In the genomic region with DNA sequence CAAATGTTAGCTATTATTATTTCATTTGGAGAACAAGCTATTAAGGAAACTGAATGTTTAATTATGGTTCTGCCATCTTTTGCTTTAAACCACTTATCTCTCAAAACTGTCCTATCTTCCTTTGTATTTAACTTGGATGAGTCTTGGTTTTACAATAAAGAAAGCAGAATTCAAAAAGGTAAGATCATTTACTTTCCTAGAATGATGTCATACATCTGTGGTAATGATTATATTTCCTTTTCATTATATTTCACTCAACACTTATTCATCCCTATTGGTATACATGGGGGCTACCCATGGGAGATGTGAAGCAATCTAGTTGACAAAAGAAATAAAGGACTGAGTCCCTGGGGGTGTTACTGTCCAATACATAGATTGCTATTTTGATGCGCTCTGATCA, we compare ENCODE assay signal across 35 cellular contexts.
"Had no signal": no experiment of that assay in that cellular context is flagged by ENCODE, and none has a peak within 500 bp of the region (broad histone marks: within the 10 kb centered on the region; RNA-seq: fewer than 3 reads in every experiment).

No MANE protein-coding gene starts in this region.

- H3K9me3 Mint-ChIP-seq: activated B cell treated with CpG ODN at 0.5 μM for 24 hours; activated CD8-positive, alpha-beta T cell treated with anti-CD3 and anti-CD28 coated beads for 36 hours; activated naive CD4-positive, alpha-beta T cell treated with anti-CD3 and anti-CD28 coated beads for 36 hours; activated naive CD4-positive, alpha-beta T cell treated with anti-CD3 and anti-CD28 coated beads, Interleukin-2, amount 50 U/mL, for 24 hours; activated naive CD8-positive, alpha-beta T cell treated with anti-CD3 and anti-CD28 coated beads, Interleukin-2, amount 50 U/mL, for 24 hours; activated T-cell treated with anti-CD3 and anti-CD28 coated beads, Interleukin-2, amount 50 U/mL, for 4 hours; activated T-helper 2 cell treated with anti-CD3 and anti-CD28 coated beads, Interferon-gamma antibody, Interleukin-2, Interleukin-4, amounts not matched to agents 10 μg/mL and 5 μg/mL and 100 μg/mL, durations not matched to agents 14 hours and 24 hours and 36 hours; brain; effector memory CD8-positive, alpha-beta T cell; T-helper 2 cell treated with Interferon-gamma antibody and Interleukin-4, amounts not matched to agents 5 μg/mL and 100 μg/mL, for 36 hours had no signal

- H3K4me1 ChIP-seq: breast epithelium, foreskin keratinocyte had no signal

- H3K4me3 Mint-ChIP-seq: activated B cell treated with CpG ODN at 0.5 μM for 24 hours; activated CD8-positive, alpha-beta T cell treated with anti-CD3 and anti-CD28 coated beads for 36 hours; activated naive CD4-positive, alpha-beta T cell treated with anti-CD3 and anti-CD28 coated beads for 36 hours; activated naive CD4-positive, alpha-beta T cell treated with anti-CD3 and anti-CD28 coated beads, Interleukin-2, amount 50 U/mL, for 24 hours; activated naive CD8-positive, alpha-beta T cell treated with anti-CD3 and anti-CD28 coated beads for 36 hours; activated naive CD8-positive, alpha-beta T cell treated with anti-CD3 and anti-CD28 coated beads, Interleukin-2, amount 50 U/mL, for 24 hours; activated T-cell treated with anti-CD3 and anti-CD28 coated beads, Interleukin-2, amount 50 U/mL, for 4 hours; brain; effector memory CD8-positive, alpha-beta T cell; T-helper 17 cell; T-helper 2 cell treated with Interferon-gamma antibody and Interleukin-4, amounts not matched to agents 5 μg/mL and 100 μg/mL, for 36 hours had no signal

- H3K27ac ChIP-seq: adrenal gland, breast epithelium, esophagus muscularis mucosa, foreskin keratinocyte, gastrocnemius medialis, heart left ventricle, WERI-Rb-1 had no signal

- H3K4me3 ChIP-seq: adrenal gland, breast epithelium, esophagus muscularis mucosa, gastrocnemius medialis, heart left ventricle had no signal

- H3K36me3 Mint-ChIP-seq: brain had no signal

- H3K27ac Mint-ChIP-seq: activated CD8-positive, alpha-beta T cell treated with anti-CD3 and anti-CD28 coated beads for 36 hours; activated naive CD4-positive, alpha-beta T cell treated with anti-CD3 and anti-CD28 coated beads for 36 hours; activated naive CD4-positive, alpha-beta T cell treated with anti-CD3 and anti-CD28 coated beads, Interleukin-2, amount 50 U/mL, for 24 hours; activated naive CD8-positive, alpha-beta T cell treated with anti-CD3 and anti-CD28 coated beads for 36 hours; activated naive CD8-positive, alpha-beta T cell treated with anti-CD3 and anti-CD28 coated beads, Interleukin-2, amount 50 U/mL, for 24 hours; activated T-helper 2 cell treated with anti-CD3 and anti-CD28 coated beads, Interferon-gamma antibody, Interleukin-2, Interleukin-4, amounts not matched to agents 10 μg/mL and 5 μg/mL and 100 μg/mL, durations not matched to agents 14 hours and 24 hours and 36 hours; brain; T-helper 17 cell; T-helper 2 cell treated with Interferon-gamma antibody and Interleukin-4, amounts not matched to agents 5 μg/mL and 100 μg/mL, for 36 hours had no signal

- H3K36me3 ChIP-seq: adrenal gland, breast epithelium, esophagus muscularis mucosa, gastrocnemius medialis, heart left ventricle, WERI-Rb-1 had no signal

- DNase-seq: activated B cell treated with CpG ODN at 0.5 μM for 24 hours; activated CD4-positive, alpha-beta T cell treated with anti-CD3 and anti-CD28 coated beads for 48 hours; activated CD4-positive, alpha-beta T cell treated with anti-CD3 and anti-CD28 coated beads, Interleukin-2, amount 50 U/mL, for 1 hour; activated CD4-positive, alpha-beta T cell treated with anti-CD3 and anti-CD28 coated beads, Interleukin-2, amount 50 U/mL, for 48 hours; activated CD8-positive, alpha-beta memory T cell treated with anti-CD3 and anti-CD28 coated beads for 24 hours; activated CD8-positive, alpha-beta T cell treated with anti-CD3 and anti-CD28 coated beads for 36 hours; activated effector memory CD4-positive, alpha-beta T cell treated with anti-CD3 and anti-CD28 coated beads, Interleukin-2, amount 50 U/mL, for 16 hours; activated naive CD4-positive, alpha-beta T cell treated with anti-CD3 and anti-CD28 coated beads for 36 hours; activated naive CD8-positive, alpha-beta T cell treated with anti-CD3 and anti-CD28 coated beads for 36 hours; activated naive CD8-positive, alpha-beta T cell treated with anti-CD3 and anti-CD28 coated beads, Interleukin-2, amount 50 U/mL, for 24 hours; activated T-cell treated with anti-CD3 and anti-CD28 coated beads, Interleukin-2, amount 50 U/mL, for 4 hours; adrenal gland; amygdala; aorta; cortex of kidney; dermis blood vessel endothelial cell; effector CD4-positive, alpha-beta T cell; effector memory CD8-positive, alpha-beta T cell; erythroblast; foreskin keratinocyte; gastrocnemius medialis; glutamatergic neuron; heart left ventricle; T-helper 1 cell; T-helper 17 cell; T1000; WERI-Rb-1 had no signal

- ATAC-seq: activated CD4-positive, CD25-positive, alpha-beta regulatory T cell treated with anti-CD3 and anti-CD28 coated beads, Interleukin-2, amount 50 U/mL, for 24 hours; activated CD8-positive, alpha-beta T cell treated with anti-CD3 and anti-CD28 coated beads for 36 hours; activated naive CD8-positive, alpha-beta T cell treated with anti-CD3 and anti-CD28 coated beads, Interleukin-2, amount 50 U/mL, for 24 hours; activated T-cell treated with anti-CD3 and anti-CD28 coated beads, Interleukin-2, amount 50 U/mL, for 4 hours; effector memory CD8-positive, alpha-beta T cell; foreskin keratinocyte; gastrocnemius medialis; heart left ventricle; T-helper 17 cell had no signal

- FAIRE-seq: colon had no signal

- H3K27me3 ChIP-seq: adrenal gland, breast epithelium, esophagus muscularis mucosa, foreskin keratinocyte, gastrocnemius medialis, heart left ventricle had no signal

- H3K9me3 ChIP-seq: adrenal gland, breast epithelium, esophagus muscularis mucosa, gastrocnemius medialis, heart left ventricle had no signal

- H3K27me3 Mint-ChIP-seq: activated B cell treated with CpG ODN at 0.5 μM for 24 hours; activated CD8-positive, alpha-beta T cell treated with anti-CD3 and anti-CD28 coated beads for 36 hours; activated naive CD4-positive, alpha-beta T cell treated with anti-CD3 and anti-CD28 coated beads, Interleukin-2, amount 50 U/mL, for 24 hours; activated naive CD8-positive, alpha-beta T cell treated with anti-CD3 and anti-CD28 coated beads for 36 hours; activated naive CD8-positive, alpha-beta T cell treated with anti-CD3 and anti-CD28 coated beads, Interleukin-2, amount 50 U/mL, for 24 hours; brain; effector memory CD8-positive, alpha-beta T cell; T-helper 17 cell had no signal
